12 cellular contexts compared by ENCODE assay signal in the genomic region with DNA sequence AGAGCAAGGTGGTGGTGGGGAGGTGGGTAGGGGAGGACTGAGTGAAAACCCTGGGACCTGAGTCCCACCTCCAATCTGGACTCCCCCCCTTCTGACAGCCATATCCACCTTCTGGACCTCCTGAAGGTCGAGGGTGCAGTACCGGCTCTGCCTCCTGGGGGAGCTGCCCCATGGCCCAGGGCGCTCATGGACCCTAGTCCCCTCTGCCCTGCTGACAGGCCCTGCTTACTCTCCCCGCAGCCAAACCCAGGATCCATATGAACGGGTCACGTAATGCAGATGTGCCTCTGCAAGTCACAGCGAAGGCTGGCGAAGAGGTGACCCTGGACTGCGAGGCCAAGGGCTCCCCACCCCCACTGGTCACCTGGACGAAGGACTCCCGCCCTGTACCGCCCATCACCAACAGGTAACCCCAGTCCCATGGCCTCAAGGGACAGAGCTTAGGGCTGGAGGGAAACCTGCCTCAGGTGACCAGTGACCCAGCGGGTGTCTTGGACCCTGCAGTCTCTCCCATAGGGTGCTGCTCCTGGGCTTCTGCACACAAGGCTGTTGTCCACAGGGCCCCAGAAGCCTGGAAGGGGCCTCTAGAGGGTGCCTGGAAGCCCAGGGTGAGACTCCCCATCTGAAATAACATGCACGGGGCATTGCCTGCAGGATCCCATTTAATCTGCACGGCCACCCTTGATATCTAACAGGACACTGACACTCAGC.
A peak's percentile ranks its signal among the peaks of the same experiment; 100 is the strongest.
DNase-seq lines count a peak whose midpoint lies in the region; ATAC-seq and TF ChIP-seq lines count a peak whose summit lies in the region.
"Had no signal": no experiment of that assay in that cellular context is flagged by ENCODE, and none has a peak within 500 bp of the region (broad histone marks: within the 10 kb centered on the region; RNA-seq: fewer than 3 reads in every experiment).

No MANE protein-coding gene starts in this region.

- peak; percentile 27 for TF ChIP-seq CTCF in left ventricle myocardium inferior (IDR thresholded peaks at IDR 0.05; ENCODE audit: borderline replicate concordance)
- TF ChIP-seq CTCF in VCaP (conservative IDR thresholded peaks at IDR 0.05), result peak; percentile 27
- no peak for TF ChIP-seq CTCF in vagina (IDR thresholded peaks at IDR 0.05)

- H3K4me3 ChIP-seq in left ventricle myocardium inferior (no peak overlapping the region), vagina (no peak overlapping the region)
- H3K4me3 ChIP-seq: lung had no signal

- intact Hi-C loops in left ventricle myocardium inferior (cut with micrococcal nuclease) (no loop called here), left ventricle myocardium superior (cut with micrococcal nuclease) (no loop called here), vagina (cut with DNase I) (loop anchor here (5.0 kb wide), 1 partner anchor 35 kb away; no protein-coding TSS in a partner anchor)

- H3K27ac ChIP-seq in left ventricle myocardium inferior (replicated peaks) (peak overlapping the region; percentile 72), VCaP (no peak overlapping the region), vagina (peak overlapping the region; percentile 82)

- DNase-seq in left ventricle myocardium inferior (no peak), left ventricle myocardium superior (no peak), iPS DF 4.7 (ENCODE audit: extremely low read depth, low spot score) (peak; percentile 38), vagina (ENCODE audit: extremely low spot score in 2 of 2) (no peak), NCI-H128 (lab: John Stamatoyannopoulos, UW; ENCODE audit: unreplicated experiment) (no peak)
- no peak for DNase-seq in activated effector memory CD4-positive, alpha-beta T cell treated with Interleukin-2 at 50 U/mL for 16 hours
- DNase-seq: activated CD8-positive, alpha-beta memory T cell treated with anti-CD3 and anti-CD28 coated beads for 24 hours; cerebellar nuclear complex; stimulated activated CD4-positive, alpha-beta T cell treated with anti-CD3 and anti-CD28 coated beads, Interleukin-4, amount 100 ng/mL, for 24 hours had no signal

- peaks cover 60% of the 10 kb centered on the region for H3K27me3 ChIP-seq in left ventricle myocardium inferior (ENCODE audit: low read depth)
- H3K27me3 ChIP-seq in vagina, result no peaks in the 10 kb centered on the region

- no peak for TF ChIP-seq POLR2A in vagina (IDR thresholded peaks at IDR 0.05)

- no peaks in the 10 kb centered on the region for H3K9me3 ChIP-seq in left ventricle myocardium inferior (replicated peaks)
- H3K9me3 ChIP-seq in vagina, result no peaks in the 10 kb centered on the region

- H3K36me3 ChIP-seq in left ventricle myocardium inferior (no peaks in the 10 kb centered on the region), vagina (no peaks in the 10 kb centered on the region)

- ATAC-seq in left ventricle myocardium superior, result no peak
- ATAC-seq in GM18861 (IDR thresholded peaks at IDR 0.05; ENCODE audit: unreplicated experiment), result no peak

- H3K4me1 ChIP-seq in left ventricle myocardium inferior, result peaks cover 44% of the 10 kb centered on the region
- H3K4me1 ChIP-seq in vagina, result peaks cover 46% of the 10 kb centered on the region

Comparison
In these comparisons a context has a peak if more than half of its experiments do, and no peak if none do; other contexts are left out.
1. CTCF ChIP-seq: peak in left ventricle myocardium inferior (single experiment) and VCaP (single experiment); none in vagina (0 of 3).